ENCODE assay signal across 22 cellular contexts in genomic region chr20:25244976-25245375, GRCh38. TPM values are rescaled to one million over a fixed set of nuclear protein-coding genes. Genes with fewer than 3 reads are reported as not detected.
DNase-seq lines count a peak whose midpoint lies in the region; ATAC-seq and TF ChIP-seq lines count a peak whose summit lies in the region.
"Had no signal": no experiment of that assay in that cellular context is flagged by ENCODE, and none has a peak within 500 bp of the region (broad histone marks: within the 10 kb centered on the region; RNA-seq: fewer than 3 reads in every experiment).

No MANE protein-coding gene starts in this region.

- H3K9me3 ChIP-seq in CD4-positive, CD25-positive, alpha-beta regulatory T cell (ENCODE audit: control insufficient read depth in 2 of 2, low read length in 2 of 2) = no peaks in the 10 kb centered on the region
- H3K9me3 ChIP-seq in PC-9 (ENCODE audit: insufficient read depth, low read depth) (no peaks in the 10 kb centered on the region), Caco-2 (no peaks in the 10 kb centered on the region)

- peaks cover 3% of the 10 kb centered on the region; the same call in 1 of the 2 replicates for H3F3A ChIP-seq in PC-9 (ENCODE audit: insufficient read depth, low read depth)

- H3K4me3 Mint-ChIP-seq in activated CD8-positive, alpha-beta memory T cell treated with anti-CD3 and anti-CD28 coated beads, Interleukin-2, amount 10 ng/mL, durations not matched to agents 7 days and 5 days = no peak overlapping the region
- H3K4me3 Mint-ChIP-seq in CD4-positive, CD25-positive, alpha-beta regulatory T cell = peak overlapping the region; percentile 44 to 98 (median 74)
- H3K4me3 Mint-ChIP-seq in glutamatergic neuron (ENCODE audit: unreplicated experiment) (no peak overlapping the region), Caco-2 (ENCODE audit: unreplicated experiment) (no peak overlapping the region)

- peaks cover 13% of the 10 kb centered on the region for H4K20me1 ChIP-seq in PC-9 (ENCODE audit: insufficient read depth)

- H3K4me2 ChIP-seq in PC-9 = peak overlapping the region; percentile 86
- H3K4me2 ChIP-seq: BLaER1 treated with 17β-estradiol and CSF1 and Interleukin-3, amounts not matched to agents 10 nM and 100 nM had no signal

- peaks cover 11% of the 10 kb centered on the region for H3K27me3 Mint-ChIP-seq in activated CD8-positive, alpha-beta memory T cell treated with anti-CD3 and anti-CD28 coated beads, Interleukin-2, amount 10 ng/mL, durations not matched to agents 7 days and 5 days
- peaks cover 6% of the 10 kb centered on the region for H3K27me3 Mint-ChIP-seq in CD4-positive, CD25-positive, alpha-beta regulatory T cell
- peaks cover 29% of the 10 kb centered on the region for H3K27me3 Mint-ChIP-seq in glutamatergic neuron (ENCODE audit: unreplicated experiment)
- no peaks in the 10 kb centered on the region for H3K27me3 Mint-ChIP-seq in Caco-2 (ENCODE audit: insufficient read depth, unreplicated experiment)

- CTCF ChIA-PET in activated CD8-positive, alpha-beta memory T cell treated with anti-CD3 and anti-CD28 coated beads, Interleukin-2, amount 10 ng/mL, durations not matched to agents 7 days and 5 days (lab: Charles Lee) = no interaction called here
- CTCF ChIA-PET in PC-9 (lab: Charles Lee) = interaction anchor here (0.6 kb wide), 1 partner anchor 334 kb away, joined by 4 read pairs; no protein-coding TSS in a partner anchor
- CTCF ChIA-PET in Caco-2 (lab: Charles Lee) = no interaction called here

- ATAC-seq in activated CD8-positive, alpha-beta memory T cell treated with anti-CD3 and anti-CD28 coated beads, Interleukin-2, amount 10 ng/mL, durations not matched to agents 7 days and 5 days = no peak
- ATAC-seq in CD4-positive, CD25-positive, alpha-beta regulatory T cell (ENCODE audit: low read depth in 2 of 2) = no peak

- H3K27me3 ChIP-seq in CD4-positive, CD25-positive, alpha-beta regulatory T cell (ENCODE audit: control insufficient read depth, insufficient read depth, low read length) = peaks cover 3% of the 10 kb centered on the region
- H3K27me3 ChIP-seq in PC-9 (ENCODE audit: insufficient read depth, low read depth) = no peaks in the 10 kb centered on the region
- H3K27me3 ChIP-seq in Caco-2 (replicated peaks; ENCODE audit: control insufficient read depth, insufficient read depth, low read length) = no peaks in the 10 kb centered on the region

- no peaks in the 10 kb centered on the region for H3K9me3 Mint-ChIP-seq in activated CD8-positive, alpha-beta memory T cell treated with anti-CD3 and anti-CD28 coated beads, Interleukin-2, amount 10 ng/mL, durations not matched to agents 7 days and 5 days (ENCODE audit: low read depth)
- H3K9me3 Mint-ChIP-seq in CD4-positive, CD25-positive, alpha-beta regulatory T cell = peaks cover 0 to 3% (median 1%) of the 10 kb centered on the region in 7 donors
- peaks cover 47% of the 10 kb centered on the region for H3K9me3 Mint-ChIP-seq in glutamatergic neuron (ENCODE audit: unreplicated experiment)
- no peaks in the 10 kb centered on the region for H3K9me3 Mint-ChIP-seq in Caco-2 (ENCODE audit: unreplicated experiment)

- no TSS peak for BruUV-seq in PC-9 (replicated peaks; lab: Mats Ljungman, UMichigan)
- BruUV-seq in Caco-2 (replicated peaks; lab: Mats Ljungman, UMichigan) = no TSS peak

- peak; percentile 2 for DNase-seq in activated CD8-positive, alpha-beta memory T cell treated with anti-CD3 and anti-CD28 coated beads, Interleukin-2, amount 10 ng/mL, durations not matched to agents 7 days and 5 days
- DNase-seq in activated CD8-positive, alpha-beta memory T cell treated with anti-CD3 and anti-CD28 coated beads, Interleukin-2, amount 50 U/mL, for 48 hours = no peak
- no peak for DNase-seq in CD4-positive, CD25-positive, alpha-beta regulatory T cell
- DNase-seq in PC-9 = no peak
- DNase-seq in glutamatergic neuron = no peak
- DNase-seq in GM13977 (ENCODE audit: low spot score) = no peak
- no peak for DNase-seq in KG1 (lab: John Stamatoyannopoulos, UW)
- no peak for DNase-seq in Caco-2
- DNase-seq: CD4-positive, alpha-beta memory T cell; COR-L47; DMS153; DND-41; H7; KBM-7; NCI-H1092; NCI-H1417 treated with DMSO at 0.1 percent for 48 hours; NCI-H1694 treated with DMSO at 0.1 percent for 48 hours; NCI-H2081; NCI-H2227 treated with DMSO at 0.1 percent for 48 hours; NCI-H526 treated with DMSO at 0.1 percent for 48 hours; SHP77 treated with DMSO at 0.1 percent for 48 hours had no signal

- POLR2A ChIA-PET in PC-9 (lab: Charles Lee; ENCODE audit: unreplicated experiment) = no interaction called here
- POLR2A ChIA-PET in Caco-2 (lab: Charles Lee) = no interaction called here

- no peaks in the 10 kb centered on the region for H3K36me3 Mint-ChIP-seq in activated CD8-positive, alpha-beta memory T cell treated with anti-CD3 and anti-CD28 coated beads, Interleukin-2, amount 10 ng/mL, durations not matched to agents 7 days and 5 days
- H3K36me3 Mint-ChIP-seq in CD4-positive, CD25-positive, alpha-beta regulatory T cell = no peaks in the 10 kb centered on the region
- no peaks in the 10 kb centered on the region for H3K36me3 Mint-ChIP-seq in glutamatergic neuron (ENCODE audit: unreplicated experiment)
- peaks cover 15% of the 10 kb centered on the region for H3K36me3 Mint-ChIP-seq in Caco-2 (ENCODE audit: insufficient read depth, unreplicated experiment)

- H2AFZ ChIP-seq in PC-9 = no peak overlapping the region

- no peaks in the 10 kb centered on the region for H3K9me2 ChIP-seq in PC-9 (ENCODE audit: insufficient read depth)

- intact Hi-C loops in PC-9 (cut with micrococcal nuclease; ENCODE audit: unreplicated experiment) = no loop called here
- intact Hi-C loops in Caco-2 (cut with micrococcal nuclease; ENCODE audit: unreplicated experiment) = loop anchor here (5.0 to 10.0 kb wide), 3 partner anchors 67 to 253 kb away; partner anchors contain the start of gene APMAP

- no peak overlapping the region for H3K27ac Mint-ChIP-seq in activated CD8-positive, alpha-beta memory T cell treated with anti-CD3 and anti-CD28 coated beads, Interleukin-2, amount 10 ng/mL, durations not matched to agents 7 days and 5 days
- H3K27ac Mint-ChIP-seq in CD4-positive, CD25-positive, alpha-beta regulatory T cell = no peak overlapping the region
- H3K27ac Mint-ChIP-seq in glutamatergic neuron (ENCODE audit: unreplicated experiment) = peak overlapping the region; percentile 88
- no peak overlapping the region for H3K27ac Mint-ChIP-seq in Caco-2 (ENCODE audit: unreplicated experiment)

- TF ChIP-seq CTCF in PC-9 (conservative IDR thresholded peaks at IDR 0.05) (no peak), glutamatergic neuron (IDR thresholded peaks at IDR 0.05; ENCODE audit: partially characterized antibody, unreplicated experiment) (no peak), GM13977 (IDR thresholded peaks at IDR 0.05; ENCODE audit: extremely low read depth, insufficient read depth, missing control alignments) (no peak), Caco-2 (IDR thresholded peaks at IDR 0.05; ENCODE audit: insufficient read depth in 1 of 2, low read depth in 1 of 2, low read length in 1 of 2, severe bottlenecking in 1 of 2, unreplicated experiment in 1 of 2) (no peak)

- H3K4me3 ChIP-seq in CD4-positive, CD25-positive, alpha-beta regulatory T cell (ENCODE audit: low read depth, low read length) = no peak overlapping the region
- H3K4me3 ChIP-seq in PC-9 (no peak overlapping the region), Caco-2 (ENCODE audit: low read depth, low read length) (no peak overlapping the region)
- H3K4me3 ChIP-seq: BLaER1 treated with 17β-estradiol and CSF1 and Interleukin-3, amounts not matched to agents 10 nM and 100 nM had no signal

- in situ Hi-C loops in GM13977 (cut with MboI; ENCODE audit: low pct_unique_long_range_greater_than_20kb, low sequenced_read_pairs, unreplicated experiment) = no loop called here

- peaks cover 17% of the 10 kb centered on the region for H3K4me1 ChIP-seq in CD4-positive, CD25-positive, alpha-beta regulatory T cell (ENCODE audit: control insufficient read depth, insufficient read depth, low read length, poor library complexity, severe bottlenecking)
- H3K4me1 ChIP-seq in PC-9 (replicated peaks; ENCODE audit: insufficient read depth) (peaks cover 36% of the 10 kb centered on the region), Caco-2 (peaks cover 24% of the 10 kb centered on the region)

- no peaks in the 10 kb centered on the region for H3K36me3 ChIP-seq in CD4-positive, CD25-positive, alpha-beta regulatory T cell (ENCODE audit: control insufficient read depth, insufficient read depth, low read length)
- H3K36me3 ChIP-seq in PC-9 (ENCODE audit: low read depth) (peaks cover under 1% of the 10 kb centered on the region; the same call in 1 of the 2 replicates), Caco-2 (ENCODE audit: control insufficient read depth, insufficient read depth, low read length) (no peaks in the 10 kb centered on the region)

- peaks cover 23% of the 10 kb centered on the region for H3K4me1 Mint-ChIP-seq in activated CD8-positive, alpha-beta memory T cell treated with anti-CD3 and anti-CD28 coated beads, Interleukin-2, amount 10 ng/mL, durations not matched to agents 7 days and 5 days
- peaks cover 10 to 33% (median 21%) of the 10 kb centered on the region in 4 donors for H3K4me1 Mint-ChIP-seq in CD4-positive, CD25-positive, alpha-beta regulatory T cell
- H3K4me1 Mint-ChIP-seq in glutamatergic neuron (ENCODE audit: low read depth, unreplicated experiment) (peaks cover 50% of the 10 kb centered on the region), Caco-2 (ENCODE audit: low read depth, unreplicated experiment) (peaks cover 30% of the 10 kb centered on the region)

- no peak overlapping the region for H3K27ac ChIP-seq in CD4-positive, CD25-positive, alpha-beta regulatory T cell (ENCODE audit: insufficient read depth, low read length, poor library complexity, severe bottlenecking)
- H3K27ac ChIP-seq in PC-9 = no peak overlapping the region
- H3K27ac ChIP-seq: BLaER1 treated with 17β-estradiol and CSF1 and Interleukin-3, amounts not matched to agents 10 nM and 100 nM had no signal

- H3K79me2 ChIP-seq in PC-9 (ENCODE audit: low read depth) = peaks cover 28% of the 10 kb centered on the region

RNA-seq across cellular contexts. Expression of gene PYGB, which starts 2.9 kb away (rescaled TPM):
- 10 to 100 TPM; 28.4 to 36.8 TPM for total RNA-seq in activated CD8-positive, alpha-beta memory T cell treated with anti-CD3 and anti-CD28 coated beads, Interleukin-2, amount 10 ng/mL, durations not matched to agents 7 days and 5 days
- total RNA-seq in CD4-positive, CD25-positive, alpha-beta regulatory T cell = 37.2 TPM
- polyA plus RNA-seq in CD4-positive, CD25-positive, alpha-beta regulatory T cell = 10 to 100 TPM; 45.3 to 64.6 (median 52.4) TPM
- total RNA-seq in PC-9 (2021) = 127 and 133 TPM in 2 replicates
- 295 TPM for total RNA-seq in glutamatergic neuron (ENCODE audit: unreplicated experiment)
- total RNA-seq in Caco-2 (2022) = 67.9 and 78.9 TPM in 2 replicates

RNA-seq across cellular contexts. Expression of gene ENTPD6, which starts 49.5 kb away (rescaled TPM):
- 10 to 100 TPM; 37.6 to 42.0 TPM for total RNA-seq in activated CD8-positive, alpha-beta memory T cell treated with anti-CD3 and anti-CD28 coated beads, Interleukin-2, amount 10 ng/mL, durations not matched to agents 7 days and 5 days
- total RNA-seq in CD4-positive, CD25-positive, alpha-beta regulatory T cell = 68.0 TPM
- 10 to 100 TPM; 27.2 to 36.5 (median 30.6) TPM for polyA plus RNA-seq in CD4-positive, CD25-positive, alpha-beta regulatory T cell
- total RNA-seq in PC-9 (2021) (75.5 and 80.4 TPM in 2 replicates), glutamatergic neuron (ENCODE audit: unreplicated experiment) (191 TPM), Caco-2 (2022) (86.6 and 89.4 TPM in 2 replicates)

Comparison
In these comparisons a context has a peak if more than half of its experiments do, and no peak if none do; other contexts are left out.
1. H3K4me3 Mint-ChIP-seq: peak in CD4-positive, CD25-positive, alpha-beta regulatory T cell (4 of 4); none in activated CD8-positive, alpha-beta memory T cell treated with anti-CD3 and anti-CD28 coated beads, Interleukin-2, amount 10 ng/mL, durations not matched to agents 7 days and 5 days (single experiment), glutamatergic neuron (single experiment) and Caco-2 (single experiment).